13 cellular contexts compared by ENCODE assay signal in genomic region chr11:116948375-116948774, GRCh38.
DNase-seq lines count a peak whose midpoint lies in the region; ATAC-seq, FAIRE-seq and TF ChIP-seq lines count a peak whose summit lies in the region.
"Had no signal": no experiment of that assay in that cellular context is flagged by ENCODE, and none has a peak within 500 bp of the region (broad histone marks: within the 10 kb centered on the region; RNA-seq: fewer than 3 reads in every experiment).

No MANE protein-coding gene starts in this region.

- H3K4me1 ChIP-seq in GM12878 (ENCODE audit: control insufficient read depth, insufficient read depth, low read length) (no peaks in the 10 kb centered on the region; the same call in 1 of the 2 replicates), suprapubic skin (no peaks in the 10 kb centered on the region)

- POLR2A ChIA-PET in GM12878 (lab: Charles Lee) = interaction anchor here (1.4 kb wide), 1 partner anchor 68 kb away, joined by 3 read pairs; no protein-coding TSS in a partner anchor

- H3K4me2 ChIP-seq in GM12878 (ENCODE audit: control insufficient read depth, insufficient read depth) = no peak overlapping the region

- DNase-seq in activated CD4-positive, alpha-beta T cell treated with anti-CD3 and anti-CD28 coated beads for 48 hours = peak; percentile 60
- no peak for DNase-seq in activated CD4-positive, alpha-beta T cell treated with anti-CD3 and anti-CD28 coated beads, Interleukin-2, amount 50 U/mL, for 1 hour
- DNase-seq in NCI-H226 = peak; percentile 63
- DNase-seq in GM12878 (ENCODE audit: low read depth, low spot score) = no peak
- peak; percentile 31 for DNase-seq in stimulated activated CD4-positive, alpha-beta T cell treated with anti-CD3 and anti-CD28 coated beads, Interleukin-4, amount 100 ng/mL, for 24 hours
- no peak for DNase-seq in suprapubic skin (ENCODE audit: low spot score in 2 of 2)
- no peak for DNase-seq in NCI-H82 treated with DMSO at 0.1 percent for 48 hours (lab: John Stamatoyannopoulos, UW; ENCODE audit: unreplicated experiment)
- DNase-seq in posterior cingulate gyrus = no peak
- DNase-seq: effector CD4-positive, alpha-beta T cell; H7 had no signal

- no peaks in the 10 kb centered on the region for H3K79me2 ChIP-seq in GM12878 (ENCODE audit: control insufficient read depth, insufficient read depth, low read length)

- peak; percentile 60 for ATAC-seq in GM12878
- ATAC-seq: HepG2 had no signal

- no peak for TF ChIP-seq RAD21 in GM12878 (IDR thresholded peaks at IDR 0.05; ENCODE audit: insufficient read depth, low read depth, low read length)

- H2AFZ ChIP-seq in GM12878 (ENCODE audit: control insufficient read depth, low read depth, low read length) = no peak overlapping the region

- TF ChIP-seq POLR2A in GM12878 (IDR thresholded peaks at IDR 0.05; ENCODE audit: low read depth, low read length) (no peak), suprapubic skin (IDR thresholded peaks at IDR 0.05) (no peak)

- TF ChIP-seq CTCF in GM12878 (IDR thresholded peaks at IDR 0.05 in 2 of 3, conservative IDR thresholded peaks at IDR 0.05 in 1 of 3; ENCODE audit: control insufficient read depth in 2 of 3, extremely low read depth in 1 of 3, insufficient read depth in 1 of 3, low read depth in 3 of 3, low read length in 3 of 3) (no peak), suprapubic skin (IDR thresholded peaks at IDR 0.05) (no peak)

- SMC1A ChIA-PET in GM12878 (lab: Charles Lee; ENCODE audit: uncharacterized antibody, unreplicated experiment) = interaction anchor here (1.6 to 2.0 kb wide), 4 partner anchors 10 to 157 kb away, joined by 3 to 9 read pairs (median 6); no protein-coding TSS in a partner anchor

- CTCF ChIA-PET in GM12878 (lab: Yijun Ruan, JAX) = interaction anchor here (1.2 kb wide), 1 partner anchor 11 kb away, joined by 4 read pairs; no protein-coding TSS in a partner anchor

- H3K9me3 ChIP-seq in GM12878 (replicated peaks; ENCODE audit: control insufficient read depth, insufficient read depth, low read length) (no peaks in the 10 kb centered on the region), suprapubic skin (no peaks in the 10 kb centered on the region)
- H3K9me3 ChIP-seq: right atrium auricular region had no signal

- in situ Hi-C loops in GM12878 (cut with MboI) = no loop called here

- H3K9ac ChIP-seq in GM12878 (ENCODE audit: control insufficient read depth, insufficient read depth, low read length) = no peak overlapping the region

- H3K36me3 ChIP-seq in GM12878 (ENCODE audit: control insufficient read depth in 2 of 2, insufficient read depth in 2 of 2, low read length in 1 of 2) (peaks cover 3 to 4% of the 10 kb centered on the region in 2 experiments), suprapubic skin (peaks cover 11% of the 10 kb centered on the region)

- H3K4me3 ChIP-seq in GM12878 = no peak overlapping the region
- no peak overlapping the region for H3K4me3 ChIP-seq in suprapubic skin
- H3K4me3 ChIP-seq: right atrium auricular region had no signal

- H3K27ac ChIP-seq in GM12878 (ENCODE audit: control insufficient read depth, insufficient read depth) = no peak overlapping the region
- H3K27ac ChIP-seq in suprapubic skin = no peak overlapping the region
- H3K27ac ChIP-seq: right atrium auricular region had no signal

- no TSS peak for BruUV-seq in GM12878 (replicated peaks; lab: Mats Ljungman, UMichigan)

- FAIRE-seq in GM12878 (lab: Jason Lieb, UNC) = no peak
- FAIRE-seq: HepG2, islet of Langerhans had no signal

- H4K20me1 ChIP-seq in GM12878 (ENCODE audit: control insufficient read depth, insufficient read depth) = no peaks in the 10 kb centered on the region

- TF ChIP-seq EP300 in GM12878 (IDR thresholded peaks at IDR 0.05; ENCODE audit: borderline replicate concordance in 1 of 2, control insufficient read depth in 1 of 2, low read depth in 2 of 2, low read length in 2 of 2) (no peak), suprapubic skin (IDR thresholded peaks at IDR 0.05) (no peak)

- intact Hi-C loops in GM12878 (cut with micrococcal nuclease; ENCODE audit: unreplicated experiment) = no loop called here
- intact Hi-C loops in posterior cingulate gyrus (cut with DNase I) = no loop called here

- 25% methylated on average over 4 of the region's 4 CpGs for WGBS in GM12878 (ENCODE audit: insufficient coverage, insufficient replicate concordance, low lambda C conversion rate, missing lambda C conversion rate)
- WGBS in suprapubic skin = 72% methylated on average over 4 of the region's 4 CpGs

- H3K27me3 ChIP-seq in GM12878 (replicated peaks in 1 of 2; ENCODE audit: control insufficient read depth in 2 of 2, insufficient read depth in 2 of 2, low read length in 1 of 2) (no peaks in the 10 kb centered on the region), suprapubic skin (no peaks in the 10 kb centered on the region)
- H3K27me3 ChIP-seq: right atrium auricular region had no signal

- RAD21 ChIA-PET in GM12878 (lab: Charles Lee; ENCODE audit: unreplicated experiment) = interaction anchor here (1.0 kb wide), 1 partner anchor 40 kb away, joined by 3 read pairs; no protein-coding TSS in a partner anchor

TF ChIP-seq in GM12878, 131 proteins besides CTCF, POLR2A, EP300 and RAD21 (continues in another document):
- TF ChIP-seq MEF2A (IDR thresholded peaks at IDR 0.05; ENCODE audit: insufficient read depth, low read depth, low read length) (no peak), TARDBP (IDR thresholded peaks at IDR 0.05; ENCODE audit: borderline replicate concordance) (no peak), RBBP5 (conservative IDR thresholded peaks at IDR 0.05) (no peak), RELA (IDR thresholded peaks at IDR 0.05; ENCODE audit: borderline replicate concordance, partially characterized antibody) (no peak), EGR1 (IDR thresholded peaks at IDR 0.05; ENCODE audit: borderline replicate concordance in 1 of 2, low read depth in 2 of 2, low read length in 2 of 2) (no peak), RB1 (IDR thresholded peaks at IDR 0.05; ENCODE audit: borderline replicate concordance) (no peak), ZNF217 (IDR thresholded peaks at IDR 0.05) (no peak), NFIC (IDR thresholded peaks at IDR 0.05; ENCODE audit: low read depth, low read length) (peak; percentile 38; the same call in 1 of the 2 replicates), ZZZ3 (IDR thresholded peaks at IDR 0.05; ENCODE audit: control insufficient read depth, insufficient read length, low read depth) (no peak), ATF7 (IDR thresholded peaks at IDR 0.05; ENCODE audit: low read depth) (no peak), SMARCA5 (IDR thresholded peaks at IDR 0.05) (no peak), IKZF1 (conservative IDR thresholded peaks at IDR 0.05) (no peak), BMI1 (IDR thresholded peaks at IDR 0.05; ENCODE audit: borderline replicate concordance) (no peak), CREB1 (IDR thresholded peaks at IDR 0.05; ENCODE audit: low read depth) (no peak), NR2C2 (IDR thresholded peaks at IDR 0.05; ENCODE audit: borderline replicate concordance, control insufficient read depth, insufficient read length, low read depth) (no peak), IRF4 (IDR thresholded peaks at IDR 0.05; ENCODE audit: low read depth, low read length) (0 out of 2 replicates have a peak, but pooled peaks have one; percentile 51), SIX5 (IDR thresholded peaks at IDR 0.05; ENCODE audit: low read depth, low read length, severe bottlenecking) (no peak), ZBED1 (IDR thresholded peaks at IDR 0.05; ENCODE audit: borderline replicate concordance) (no peak), TBL1XR1 (IDR thresholded peaks at IDR 0.05; ENCODE audit: low read depth, low read length) (no peak), IKZF2 (IDR thresholded peaks at IDR 0.05) (0 out of 4 replicates have a peak, but pooled peaks of 1 of the 2 experiments have one; percentile 24), EED (IDR thresholded peaks at IDR 0.05; ENCODE audit: low read depth) (peak; percentile 53; the same call in 1 of the 2 replicates), CHD2 (IDR thresholded peaks at IDR 0.05; ENCODE audit: borderline replicate concordance, low read depth, low read length) (no peak), DPF2 (IDR thresholded peaks at IDR 0.05) (no peak)
- TF ChIP-seq, protein P1, sequence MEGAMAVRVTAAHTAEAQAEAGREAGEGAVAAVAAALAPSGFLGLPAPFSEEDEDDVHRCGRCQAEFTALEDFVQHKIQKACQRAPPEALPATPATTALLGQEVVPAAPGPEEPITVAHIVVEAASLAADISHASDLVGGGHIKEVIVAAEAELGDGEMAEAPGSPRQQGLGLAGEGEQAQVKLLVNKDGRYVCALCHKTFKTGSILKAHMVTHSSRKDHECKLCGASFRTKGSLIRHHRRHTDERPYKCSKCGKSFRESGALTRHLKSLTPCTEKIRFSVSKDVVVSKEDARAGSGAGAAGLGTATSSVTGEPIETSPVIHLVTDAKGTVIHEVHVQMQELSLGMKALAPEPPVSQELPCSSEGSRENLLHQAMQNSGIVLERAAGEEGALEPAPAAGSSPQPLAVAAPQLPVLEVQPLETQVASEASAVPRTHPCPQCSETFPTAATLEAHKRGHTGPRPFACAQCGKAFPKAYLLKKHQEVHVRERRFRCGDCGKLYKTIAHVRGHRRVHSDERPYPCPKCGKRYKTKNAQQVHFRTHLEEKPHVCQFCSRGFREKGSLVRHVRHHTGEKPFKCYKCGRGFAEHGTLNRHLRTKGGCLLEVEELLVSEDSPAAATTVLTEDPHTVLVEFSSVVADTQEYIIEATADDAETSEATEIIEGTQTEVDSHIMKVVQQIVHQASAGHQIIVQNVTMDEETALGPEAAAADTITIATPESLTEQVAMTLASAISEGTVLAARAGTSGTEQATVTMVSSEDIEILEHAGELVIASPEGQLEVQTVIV (IDR thresholded peaks at IDR 0.05; ENCODE audit: borderline replicate concordance, partially characterized antibody) = no peak
- TF ChIP-seq, protein P2, sequence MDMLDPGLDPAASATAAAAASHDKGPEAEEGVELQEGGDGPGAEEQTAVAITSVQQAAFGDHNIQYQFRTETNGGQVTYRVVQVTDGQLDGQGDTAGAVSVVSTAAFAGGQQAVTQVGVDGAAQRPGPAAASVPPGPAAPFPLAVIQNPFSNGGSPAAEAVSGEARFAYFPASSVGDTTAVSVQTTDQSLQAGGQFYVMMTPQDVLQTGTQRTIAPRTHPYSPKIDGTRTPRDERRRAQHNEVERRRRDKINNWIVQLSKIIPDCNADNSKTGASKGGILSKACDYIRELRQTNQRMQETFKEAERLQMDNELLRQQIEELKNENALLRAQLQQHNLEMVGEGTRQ (IDR thresholded peaks at IDR 0.05; ENCODE audit: borderline replicate concordance, low read depth, low read length) = no peak

Comparison
In these comparisons a context has a peak if more than half of its experiments do, and no peak if none do; other contexts are left out.
1. DNase-seq: peak in activated CD4-positive, alpha-beta T cell treated with anti-CD3 and anti-CD28 coated beads for 48 hours (single experiment), NCI-H226 (single experiment) and stimulated activated CD4-positive, alpha-beta T cell treated with anti-CD3 and anti-CD28 coated beads, Interleukin-4, amount 100 ng/mL, for 24 hours (single experiment); none in activated CD4-positive, alpha-beta T cell treated with anti-CD3 and anti-CD28 coated beads, Interleukin-2, amount 50 U/mL, for 1 hour (single experiment), GM12878 (single experiment), suprapubic skin (0 of 2), NCI-H82 treated with DMSO at 0.1 percent for 48 hours (single experiment) and posterior cingulate gyrus (0 of 10).